13 cellular contexts compared by ENCODE assay signal in the genomic region with DNA sequence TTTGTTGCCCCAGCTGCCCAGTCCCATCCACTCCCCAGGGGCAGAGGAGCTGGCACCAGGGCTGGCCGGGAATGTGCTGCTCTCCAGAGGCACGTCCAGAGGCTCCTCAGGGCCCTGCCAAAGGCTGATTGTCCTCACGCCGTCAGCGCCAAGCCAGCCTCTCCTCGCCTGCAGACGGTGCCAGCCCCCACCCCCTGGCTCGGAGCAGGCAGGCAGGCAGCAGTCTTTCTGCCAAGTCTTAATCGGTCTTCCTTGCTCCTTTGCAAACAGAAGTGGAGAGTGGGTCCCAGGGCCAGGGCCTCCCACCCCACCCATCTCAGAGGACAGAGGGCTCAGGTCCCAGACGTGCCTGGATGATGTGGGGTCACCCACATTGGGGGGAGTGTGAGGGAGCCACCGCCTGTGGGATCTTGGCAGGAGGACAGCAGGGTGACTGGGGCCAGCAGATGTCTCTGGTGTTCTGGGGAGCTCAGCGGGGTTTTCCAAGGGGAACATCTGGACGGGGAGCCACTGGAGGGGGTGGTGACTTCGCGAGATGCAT. TPM values are rescaled to one million over a fixed set of nuclear protein-coding genes. Genes with fewer than 3 reads are reported as not detected.
DNase-seq lines count a peak whose midpoint lies in the region; ATAC-seq and TF ChIP-seq lines count a peak whose summit lies in the region.
"Had no signal": no experiment of that assay in that cellular context is flagged by ENCODE, and none has a peak within 500 bp of the region (broad histone marks: within the 10 kb centered on the region; RNA-seq: fewer than 3 reads in every experiment).

No MANE protein-coding gene starts in this region.

- H3K4me3 ChIP-seq in LNCaP clone FGC (ENCODE audit: low read depth, low read length) (no peak overlapping the region), spleen (no peak overlapping the region)
- H3K4me3 ChIP-seq: body of pancreas had no signal

- 71 to 84% (median 75%) methylated on average over 6 to 15 of the region's 15 CpGs for WGBS in spleen, 5 donors

- H3K27ac ChIP-seq in VCaP: peak overlapping the region; percentile 42
- H3K27ac ChIP-seq in temporal lobe (ENCODE audit: low read depth, low read length): peak overlapping the region; percentile 4
- H3K27ac ChIP-seq in spleen: no peak overlapping the region
- H3K27ac ChIP-seq: body of pancreas, HL-60 had no signal

- peaks cover 0 to 85% (median 0%) of the 10 kb centered on the region in 7 donors for H3K27me3 ChIP-seq in spleen (replicated peaks in 1 of 7)
- H3K27me3 ChIP-seq: body of pancreas had no signal

- ATAC-seq in GM21723 (IDR thresholded peaks at IDR 0.05; ENCODE audit: unreplicated experiment): no peak
- ATAC-seq: body of pancreas had no signal

- peaks cover 0 to 3% (median 0%) of the 10 kb centered on the region in 6 donors for H3K36me3 ChIP-seq in spleen

- peak; percentile 76 for DNase-seq in LNCaP clone FGC (ENCODE audit: low read depth)
- peak; percentile 84 to 86 for DNase-seq in hippocampal formation (lab: John Stamatoyannopoulos, UW)
- no peak for DNase-seq in spleen
- DNase-seq in COLO829 (ENCODE audit: low spot score): no peak
- DNase-seq: activated T-cell treated with anti-CD3 and anti-CD28 coated beads, Interleukin-2, amount 50 U/mL, for 1 hour; NCI-H1048; stimulated activated CD4-positive, alpha-beta T cell treated with anti-CD3 and anti-CD28 coated beads, Interleukin-4, amount 100 ng/mL, for 4 hours had no signal

- no peak for TF ChIP-seq CTCF in LNCaP clone FGC (IDR thresholded peaks at IDR 0.05; ENCODE audit: control insufficient read depth, extremely low read depth, insufficient read depth)
- no peak for TF ChIP-seq CTCF in VCaP (conservative IDR thresholded peaks at IDR 0.05)
- TF ChIP-seq CTCF in spleen (IDR thresholded peaks at IDR 0.05 in 8 of 11, conservative IDR thresholded peaks at IDR 0.05 in 3 of 11): no peak

- no peaks in the 10 kb centered on the region for H3K9me3 ChIP-seq in spleen
- H3K9me3 ChIP-seq: body of pancreas had no signal

- peaks cover 0 to 41% (median 14%) of the 10 kb centered on the region in 6 donors for H3K4me1 ChIP-seq in spleen
- H3K4me1 ChIP-seq: body of pancreas had no signal

- no peak for TF ChIP-seq POLR2A in spleen (IDR thresholded peaks at IDR 0.05)

- intact Hi-C loops in spleen (cut with DNase I; ENCODE audit: low total_unique reads): no loop called here

RNA-seq across cellular contexts. Expression of a gene that starts 36.3 kb away (rescaled TPM):
- total RNA-seq in temporal lobe (18.9 TPM), spleen (1 to 10 TPM in 1 of 7 donors, under 1 TPM in 1, not detected in 5; 0.52 to 1.0 TPM)
- under 1 TPM in 1 of 3 donors, not detected in 2; 0.11 TPM for polyA plus RNA-seq in spleen
- total RNA-seq: osteoblast had no signal

RNA-seq across cellular contexts. Expression of a gene that starts 38.4 kb away (rescaled TPM):
- total RNA-seq in temporal lobe (2.7 TPM), spleen (10 to 100 TPM in 1 of 7 donors, 1 to 10 TPM in 6; 1.6 to 10.1 (median 4.1) TPM)
- 10 to 100 TPM in 1 of 3 donors, 1 to 10 TPM in 2; 3.0 to 11.7 (median 4.5) TPM for polyA plus RNA-seq in spleen

RNA-seq across cellular contexts. Expression of a gene that starts 48.1 kb away (rescaled TPM):
- total RNA-seq in temporal lobe (not detected), spleen (not detected)
- polyA plus RNA-seq in spleen: not detected
- total RNA-seq: body of pancreas, osteoblast had no signal

Comparison
In these comparisons a context has a peak if more than half of its experiments do, and no peak if none do; other contexts are left out.
1. DNase-seq: peak in LNCaP clone FGC (single experiment) and hippocampal formation (2 of 2); none in spleen (single experiment) and COLO829 (single experiment).
2. H3K27ac ChIP-seq: peak in VCaP (single experiment) and temporal lobe (single experiment); none in spleen (0 of 8).